Comparison of ENCODE assay signal across 14 cellular contexts in genomic region chr5:141683596-141684161, GRCh38. TPM values are rescaled to one million over a fixed set of nuclear protein-coding genes. Genes with fewer than 3 reads are reported as not detected.
A peak's percentile ranks its signal among the peaks of the same experiment; 100 is the strongest.
DNase-seq lines count a peak whose midpoint lies in the region; ATAC-seq and TF ChIP-seq lines count a peak whose summit lies in the region.
"Had no signal": no experiment of that assay in that cellular context is flagged by ENCODE, and none has a peak within 500 bp of the region (broad histone marks: within the 10 kb centered on the region; RNA-seq: fewer than 3 reads in every experiment).

No MANE protein-coding gene starts in this region.

- peak overlapping the region; percentile 67 to 97 (median 86) for H3K27ac Mint-ChIP-seq in CD14-positive monocyte
- peak overlapping the region; percentile 40 for H3K27ac Mint-ChIP-seq in activated naive CD8-positive, alpha-beta T cell treated with anti-CD3 and anti-CD28 coated beads, Interleukin-2, amount 10 ng/mL, durations not matched to agents 7 days and 5 days
- H3K27ac Mint-ChIP-seq in naive thymus-derived CD4-positive, alpha-beta T cell = peak overlapping the region in 5 of 9 donors; percentile 7 to 75 (median 43)
- H3K27ac Mint-ChIP-seq: activated B cell treated with CpG ODN at 0.5 μM for 24 hours had no signal

- H3K36me3 ChIP-seq in BLaER1 = no peaks in the 10 kb centered on the region
- H3K36me3 ChIP-seq in naive thymus-derived CD4-positive, alpha-beta T cell (ENCODE audit: control insufficient read depth in 2 of 3, insufficient read depth in 3 of 3, low read length in 3 of 3) = no peaks in the 10 kb centered on the region
- H3K36me3 ChIP-seq: tibial nerve had no signal

- no peak overlapping the region for H3K4me3 Mint-ChIP-seq in CD14-positive monocyte
- H3K4me3 Mint-ChIP-seq in activated naive CD8-positive, alpha-beta T cell treated with anti-CD3 and anti-CD28 coated beads, Interleukin-2, amount 10 ng/mL, durations not matched to agents 7 days and 5 days = peak overlapping the region; percentile 13
- H3K4me3 Mint-ChIP-seq in naive thymus-derived CD4-positive, alpha-beta T cell = peak overlapping the region in 5 of 10 donors; percentile 16 to 63 (median 46)
- H3K4me3 Mint-ChIP-seq: activated B cell treated with CpG ODN at 0.5 μM for 24 hours had no signal

- intact Hi-C loops in CD14-positive monocyte (cut with micrococcal nuclease) = no loop called here
- intact Hi-C loops in naive thymus-derived CD4-positive, alpha-beta T cell (cut with micrococcal nuclease) = loop anchor here (1.0 kb wide), 2 partner anchors 9 to 19 kb away; no protein-coding TSS in a partner anchor

- peaks cover 58% of the 10 kb centered on the region for H3K4me1 Mint-ChIP-seq in CD14-positive monocyte
- H3K4me1 Mint-ChIP-seq in activated naive CD8-positive, alpha-beta T cell treated with anti-CD3 and anti-CD28 coated beads, Interleukin-2, amount 10 ng/mL, durations not matched to agents 7 days and 5 days = peaks cover 34% of the 10 kb centered on the region
- H3K4me1 Mint-ChIP-seq in naive thymus-derived CD4-positive, alpha-beta T cell = peaks cover 15 to 37% (median 27%) of the 10 kb centered on the region in 7 donors

- H3K9ac ChIP-seq in BLaER1 = no peak overlapping the region

- peaks cover 11 to 17% of the 10 kb centered on the region in 2 donors for H3K36me3 Mint-ChIP-seq in CD14-positive monocyte
- peaks cover 4% of the 10 kb centered on the region for H3K36me3 Mint-ChIP-seq in activated naive CD8-positive, alpha-beta T cell treated with anti-CD3 and anti-CD28 coated beads, Interleukin-2, amount 10 ng/mL, durations not matched to agents 7 days and 5 days
- peaks cover 0 to 3% (median 0%) of the 10 kb centered on the region in 5 donors for H3K36me3 Mint-ChIP-seq in naive thymus-derived CD4-positive, alpha-beta T cell

- TF ChIP-seq CTCF in CD14-positive monocyte (IDR thresholded peaks at IDR 0.05) = no peak

- H3K9me3 ChIP-seq in BLaER1 = no peaks in the 10 kb centered on the region
- H3K9me3 ChIP-seq in naive thymus-derived CD4-positive, alpha-beta T cell (ENCODE audit: control insufficient read depth in 2 of 3, low read length in 3 of 3) = no peaks in the 10 kb centered on the region
- H3K9me3 ChIP-seq: tibial nerve had no signal

- H4K20me1 ChIP-seq in BLaER1 = no peaks in the 10 kb centered on the region

- H3K9me3 Mint-ChIP-seq in CD14-positive monocyte = no peaks in the 10 kb centered on the region
- no peaks in the 10 kb centered on the region for H3K9me3 Mint-ChIP-seq in activated naive CD8-positive, alpha-beta T cell treated with anti-CD3 and anti-CD28 coated beads, Interleukin-2, amount 10 ng/mL, durations not matched to agents 7 days and 5 days
- no peaks in the 10 kb centered on the region for H3K9me3 Mint-ChIP-seq in naive thymus-derived CD4-positive, alpha-beta T cell
- H3K9me3 Mint-ChIP-seq: activated B cell treated with CpG ODN at 0.5 μM for 24 hours; effector memory CD8-positive, alpha-beta T cell; IgD-negative memory B cell had no signal

- H3K4me2 ChIP-seq in BLaER1 = peak overlapping the region; percentile 94

- H3K27me3 ChIP-seq in BLaER1 = no peaks in the 10 kb centered on the region
- H3K27me3 ChIP-seq in naive thymus-derived CD4-positive, alpha-beta T cell (ENCODE audit: control insufficient read depth in 2 of 2, insufficient read depth in 2 of 2, low read length in 2 of 2) = no peaks in the 10 kb centered on the region
- H3K27me3 ChIP-seq: hepatocyte, tibial nerve had no signal

- peaks cover 0 to 7% (median 3%) of the 10 kb centered on the region in 3 donors for H3K27me3 Mint-ChIP-seq in CD14-positive monocyte (ENCODE audit: low read depth in 3 of 3)
- H3K27me3 Mint-ChIP-seq in activated naive CD8-positive, alpha-beta T cell treated with anti-CD3 and anti-CD28 coated beads, Interleukin-2, amount 10 ng/mL, durations not matched to agents 7 days and 5 days = no peaks in the 10 kb centered on the region
- peaks cover 0 to 4% (median 0%) of the 10 kb centered on the region in 5 donors for H3K27me3 Mint-ChIP-seq in naive thymus-derived CD4-positive, alpha-beta T cell

- H3K4me1 ChIP-seq in BLaER1 = peaks cover 62% of the 10 kb centered on the region
- H3K4me1 ChIP-seq in naive thymus-derived CD4-positive, alpha-beta T cell (ENCODE audit: control insufficient read depth in 2 of 2, insufficient read depth in 2 of 2, low read length in 2 of 2) = peaks cover 14 to 16% of the 10 kb centered on the region in 2 donors

- no peak for DNase-seq in CD14-positive monocyte (ENCODE audit: low spot score)
- DNase-seq in activated naive CD8-positive, alpha-beta T cell treated with anti-CD3 and anti-CD28 coated beads, Interleukin-2, amount 10 ng/mL, durations not matched to agents 7 days and 5 days = no peak
- DNase-seq in naive thymus-derived CD4-positive, alpha-beta T cell = no peak
- no peak for DNase-seq in NCI-H1436 treated with DMSO at 0.1 percent for 48 hours (lab: John Stamatoyannopoulos, UW)
- DNase-seq: NCI-H526 treated with DMSO at 0.1 percent for 48 hours had no signal

- 0 out of 2 replicates have a peak overlapping the region, but pooled peaks have one; percentile 19 for H3K27ac ChIP-seq in BLaER1
- H3K27ac ChIP-seq in naive thymus-derived CD4-positive, alpha-beta T cell (ENCODE audit: low read depth, low read length) = no peak overlapping the region
- H3K27ac ChIP-seq: C4-2B had no signal

- CTCF ChIA-PET in naive thymus-derived CD4-positive, alpha-beta T cell (lab: Charles Lee) = interaction anchor here (0.6 to 2.6 kb wide), 11 partner anchors 9 to 277 kb away, joined by 3 to 45 read pairs (median 4); partner anchors contain the start of genes DELE1, HDAC3, PCDH1 and RELL2

- H3K4me3 ChIP-seq in BLaER1 = no peak overlapping the region
- H3K4me3 ChIP-seq in naive thymus-derived CD4-positive, alpha-beta T cell (ENCODE audit: low read length) = no peak overlapping the region
- H3K4me3 ChIP-seq: hepatocyte, tibial nerve had no signal

- no peak for ATAC-seq in activated naive CD8-positive, alpha-beta T cell treated with anti-CD3 and anti-CD28 coated beads, Interleukin-2, amount 10 ng/mL, durations not matched to agents 7 days and 5 days (ENCODE audit: low read depth)
- no peak for ATAC-seq in naive thymus-derived CD4-positive, alpha-beta T cell
- ATAC-seq in GM21576 (IDR thresholded peaks at IDR 0.05; ENCODE audit: unreplicated experiment) = no peak
- no peak for ATAC-seq in HG03520 (IDR thresholded peaks at IDR 0.05; ENCODE audit: unreplicated experiment)

- POLR2A ChIA-PET in activated naive CD8-positive, alpha-beta T cell treated with anti-CD3 and anti-CD28 coated beads, Interleukin-2, amount 10 ng/mL, durations not matched to agents 7 days and 5 days (lab: Charles Lee) = interaction anchor here (0.6 to 1.7 kb wide), 15 partner anchors 8 to 323 kb away, joined by 3 to 10 read pairs (median 3); partner anchors contain the start of genes FCHSD1, HDAC3, PCDH12 and RELL2
- POLR2A ChIA-PET in naive thymus-derived CD4-positive, alpha-beta T cell (lab: Charles Lee) = interaction anchor here (0.5 to 3.3 kb wide), 15 partner anchors 8 to 1721 kb away, joined by 3 to 23 read pairs (median 5); partner anchors contain the start of genes ARHGAP26, DELE1, FCHSD1 and HDAC3

RNA-seq across cellular contexts. Expression of gene ARAP3, which starts 1.6 kb away (rescaled TPM):
- polyA plus RNA-seq in CD14-positive monocyte = 1 to 10 TPM; 1.2 to 2.2 TPM
- 10 to 100 TPM; 17.0 to 17.9 TPM for total RNA-seq in activated naive CD8-positive, alpha-beta T cell treated with anti-CD3 and anti-CD28 coated beads, Interleukin-2, amount 10 ng/mL, durations not matched to agents 7 days and 5 days
- 10 to 100 TPM in 2 of 5 experiments, 1 to 10 TPM in 3; 1.0 to 15.3 (median 9.8) TPM for total RNA-seq in naive thymus-derived CD4-positive, alpha-beta T cell
- not detected for polyA plus RNA-seq in naive thymus-derived CD4-positive, alpha-beta T cell
- polyA plus RNA-seq: IgD-negative memory B cell had no signal

RNA-seq across cellular contexts. Expression of gene FCHSD1, which starts 32.5 kb away (rescaled TPM):
- 1 to 10 TPM; 3.0 to 3.4 TPM for polyA plus RNA-seq in CD14-positive monocyte
- 10 to 100 TPM; 98.3 to 99.1 TPM for total RNA-seq in activated naive CD8-positive, alpha-beta T cell treated with anti-CD3 and anti-CD28 coated beads, Interleukin-2, amount 10 ng/mL, durations not matched to agents 7 days and 5 days
- 10 to 100 TPM; 69.6 to 96.1 (median 92.3) TPM for total RNA-seq in naive thymus-derived CD4-positive, alpha-beta T cell
- 1 to 10 TPM; 4.9 to 7.7 TPM for polyA plus RNA-seq in naive thymus-derived CD4-positive, alpha-beta T cell

RNA-seq across cellular contexts. Expression of gene RELL2, which starts 46.9 kb away (rescaled TPM):
- 1 to 10 TPM; 1.0 to 1.3 TPM for polyA plus RNA-seq in CD14-positive monocyte
- 10 to 100 TPM; 31.4 to 31.6 TPM for total RNA-seq in activated naive CD8-positive, alpha-beta T cell treated with anti-CD3 and anti-CD28 coated beads, Interleukin-2, amount 10 ng/mL, durations not matched to agents 7 days and 5 days
- 10 to 100 TPM; 14.3 to 21.7 (median 17.5) TPM for total RNA-seq in naive thymus-derived CD4-positive, alpha-beta T cell
- polyA plus RNA-seq in naive thymus-derived CD4-positive, alpha-beta T cell = 1 to 10 TPM; 1.8 to 3.4 TPM

RNA-seq across cellular contexts. Expression of gene HDAC3, which starts 47.0 kb away (rescaled TPM):
- 10 to 100 TPM; 80.5 to 82.3 TPM for polyA plus RNA-seq in CD14-positive monocyte
- 10 to 100 TPM; 85.8 to 89.6 TPM for total RNA-seq in activated naive CD8-positive, alpha-beta T cell treated with anti-CD3 and anti-CD28 coated beads, Interleukin-2, amount 10 ng/mL, durations not matched to agents 7 days and 5 days
- total RNA-seq in naive thymus-derived CD4-positive, alpha-beta T cell = 10 to 100 TPM; 70.0 to 92.8 (median 79.0) TPM
- 100 to 1,000 TPM; 100 to 102 TPM for polyA plus RNA-seq in naive thymus-derived CD4-positive, alpha-beta T cell

Comparison
In these comparisons a context has a peak if more than half of its experiments do, and no peak if none do; other contexts are left out.
1. intact Hi-C loops: an anchor here in naive thymus-derived CD4-positive, alpha-beta T cell (1.0 kb wide); none called in CD14-positive monocyte.